3 cellular contexts compared by ENCODE assay signal in the genomic region with DNA sequence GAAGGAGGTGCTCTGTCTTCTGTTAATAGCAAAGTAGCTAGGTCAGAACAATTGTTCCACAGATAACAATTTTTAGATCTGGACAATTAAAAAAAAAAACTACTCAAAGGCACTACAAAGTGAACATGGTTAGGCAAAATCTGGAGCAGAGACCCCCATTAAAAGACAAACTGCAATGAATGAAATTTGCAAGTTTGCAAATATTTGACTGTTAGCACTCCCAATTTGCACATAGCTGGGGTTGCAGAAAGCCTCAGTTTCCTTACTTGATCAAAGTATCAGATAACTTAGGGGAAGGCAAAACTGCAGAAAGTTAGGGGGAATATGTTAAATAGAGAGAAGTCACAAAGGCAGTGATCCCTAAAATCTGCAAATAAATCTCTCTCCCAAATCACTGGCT.
A peak's percentile ranks its signal among the peaks of the same experiment; 100 is the strongest.
TF ChIP-seq lines count a peak whose summit lies in the region.

No MANE protein-coding gene starts in this region.

TF ChIP-seq in A549, 52 proteins besides CTCF, POLR2A, EP300 and RAD21:
- TF ChIP-seq HOXB5 (CRISPR knock-in tag; IDR thresholded peaks at IDR 0.05) (no peak), RNF2 (IDR thresholded peaks at IDR 0.05; ENCODE audit: borderline replicate concordance, low read depth) (no peak), ZC3H11A (IDR thresholded peaks at IDR 0.05) (no peak), POLR2AphosphoS2 (conservative IDR thresholded peaks at IDR 0.05; ENCODE audit: low read length) (no peak), BHLHE40 (IDR thresholded peaks at IDR 0.05; ENCODE audit: low read depth, low read length) (no peak), MAFK (IDR thresholded peaks at IDR 0.05; ENCODE audit: partially characterized antibody) (peak; percentile 57), SMC3 (IDR thresholded peaks at IDR 0.05) (no peak), REST (IDR thresholded peaks at IDR 0.05) (no peak)
- TF ChIP-seq, protein P1, sequence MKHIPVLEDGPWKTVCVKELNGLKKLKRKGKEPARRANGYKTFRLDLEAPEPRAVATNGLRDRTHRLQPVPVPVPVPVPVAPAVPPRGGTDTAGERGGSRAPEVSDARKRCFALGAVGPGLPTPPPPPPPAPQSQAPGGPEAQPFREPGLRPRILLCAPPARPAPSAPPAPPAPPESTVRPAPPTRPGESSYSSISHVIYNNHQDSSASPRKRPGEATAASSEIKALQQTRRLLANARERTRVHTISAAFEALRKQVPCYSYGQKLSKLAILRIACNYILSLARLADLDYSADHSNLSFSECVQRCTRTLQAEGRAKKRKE (CRISPR knock-in tag; IDR thresholded peaks at IDR 0.05; ENCODE audit: low read depth): no peak

TF ChIP-seq in IMR-90, 13 proteins besides CTCF, POLR2A, EP300 and RAD21:
- peak; percentile 39; the same call in 1 of the 2 replicates for TF ChIP-seq MAFK (IDR thresholded peaks at IDR 0.05; ENCODE audit: low read depth, low read length)
- TF ChIP-seq RFX5 (IDR thresholded peaks at IDR 0.05; ENCODE audit: low read depth, low read length): no peak

TF ChIP-seq in K562, 482 proteins besides CTCF, POLR2A, EP300 and RAD21:
- TF ChIP-seq ZNF316 (IDR thresholded peaks at IDR 0.05): peak; percentile 56; the same call in 1 of the 2 replicates
- TF ChIP-seq, protein P2, sequence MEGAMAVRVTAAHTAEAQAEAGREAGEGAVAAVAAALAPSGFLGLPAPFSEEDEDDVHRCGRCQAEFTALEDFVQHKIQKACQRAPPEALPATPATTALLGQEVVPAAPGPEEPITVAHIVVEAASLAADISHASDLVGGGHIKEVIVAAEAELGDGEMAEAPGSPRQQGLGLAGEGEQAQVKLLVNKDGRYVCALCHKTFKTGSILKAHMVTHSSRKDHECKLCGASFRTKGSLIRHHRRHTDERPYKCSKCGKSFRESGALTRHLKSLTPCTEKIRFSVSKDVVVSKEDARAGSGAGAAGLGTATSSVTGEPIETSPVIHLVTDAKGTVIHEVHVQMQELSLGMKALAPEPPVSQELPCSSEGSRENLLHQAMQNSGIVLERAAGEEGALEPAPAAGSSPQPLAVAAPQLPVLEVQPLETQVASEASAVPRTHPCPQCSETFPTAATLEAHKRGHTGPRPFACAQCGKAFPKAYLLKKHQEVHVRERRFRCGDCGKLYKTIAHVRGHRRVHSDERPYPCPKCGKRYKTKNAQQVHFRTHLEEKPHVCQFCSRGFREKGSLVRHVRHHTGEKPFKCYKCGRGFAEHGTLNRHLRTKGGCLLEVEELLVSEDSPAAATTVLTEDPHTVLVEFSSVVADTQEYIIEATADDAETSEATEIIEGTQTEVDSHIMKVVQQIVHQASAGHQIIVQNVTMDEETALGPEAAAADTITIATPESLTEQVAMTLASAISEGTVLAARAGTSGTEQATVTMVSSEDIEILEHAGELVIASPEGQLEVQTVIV (CRISPR knock-in tag; IDR thresholded peaks at IDR 0.05; ENCODE audit: borderline replicate concordance): no peak
- TF ChIP-seq C11orf30 (IDR thresholded peaks at IDR 0.05; ENCODE audit: low read depth): peak; percentile 49
